Comparison of ENCODE assay signal across 1 cellular context in the genomic region with DNA sequence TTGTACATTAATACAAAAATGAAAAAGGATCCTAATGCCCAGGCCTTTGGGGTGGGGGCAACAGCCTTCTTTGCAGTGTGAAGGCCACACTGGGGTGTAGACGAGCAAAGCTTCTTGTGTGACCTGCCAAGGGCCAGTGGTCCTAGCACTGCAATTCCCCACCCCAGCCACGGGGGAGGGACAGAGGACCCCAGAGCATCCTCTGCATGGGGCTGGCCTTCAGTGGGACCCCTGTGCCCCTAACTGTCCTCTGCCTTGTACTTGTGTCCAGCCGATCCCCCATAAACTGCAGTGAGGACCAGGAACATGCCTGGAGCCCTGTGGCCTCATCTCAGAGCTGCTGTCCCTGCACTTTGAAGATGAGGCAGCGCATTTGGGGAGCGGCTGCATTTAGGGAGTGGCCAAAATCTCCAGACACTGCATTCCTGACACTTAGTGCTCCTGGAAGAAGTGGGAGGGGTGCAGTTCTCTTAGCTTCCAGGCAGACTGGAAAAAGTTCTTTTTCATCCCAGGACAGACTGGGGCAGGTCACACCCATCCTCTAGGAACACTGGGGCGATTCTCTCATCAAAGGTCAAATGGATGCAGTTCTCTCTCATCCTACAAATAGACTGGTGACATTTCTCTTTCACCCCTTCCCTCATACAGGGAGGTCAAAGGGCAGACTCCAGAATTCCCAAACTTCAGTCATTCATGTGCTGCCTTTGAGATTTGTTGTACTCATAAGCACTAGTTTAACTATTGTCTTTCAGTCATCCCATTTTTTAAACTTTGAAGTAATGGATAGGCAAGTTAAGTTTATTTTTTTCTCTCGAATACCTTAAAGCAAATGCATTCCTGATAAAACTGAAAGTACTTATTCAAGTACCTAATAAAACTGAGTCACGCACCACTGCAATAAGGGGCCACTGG.
TF ChIP-seq lines count a peak whose summit lies in the region.

No MANE protein-coding gene starts in this region.

TF ChIP-seq in K562, 482 proteins besides CTCF, POLR2A, EP300 and RAD21 (continued from another document):
- TF ChIP-seq, protein P1, sequence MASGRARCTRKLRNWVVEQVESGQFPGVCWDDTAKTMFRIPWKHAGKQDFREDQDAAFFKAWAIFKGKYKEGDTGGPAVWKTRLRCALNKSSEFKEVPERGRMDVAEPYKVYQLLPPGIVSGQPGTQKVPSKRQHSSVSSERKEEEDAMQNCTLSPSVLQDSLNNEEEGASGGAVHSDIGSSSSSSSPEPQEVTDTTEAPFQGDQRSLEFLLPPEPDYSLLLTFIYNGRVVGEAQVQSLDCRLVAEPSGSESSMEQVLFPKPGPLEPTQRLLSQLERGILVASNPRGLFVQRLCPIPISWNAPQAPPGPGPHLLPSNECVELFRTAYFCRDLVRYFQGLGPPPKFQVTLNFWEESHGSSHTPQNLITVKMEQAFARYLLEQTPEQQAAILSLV (tag; IDR thresholded peaks at IDR 0.05), result no peak
- 0 out of 2 replicates have a peak, but pooled peaks have one; percentile 39 for TF ChIP-seq C11orf30 (IDR thresholded peaks at IDR 0.05; ENCODE audit: low read depth)
- peak; percentile 18; the same call in 1 of the 2 replicates for TF ChIP-seq NFE2 (IDR thresholded peaks at IDR 0.05; ENCODE audit: low read depth)
- TF ChIP-seq FUS (optimal IDR thresholded peaks at IDR 0.05; ENCODE audit: low read depth, low read length), result no peak
- TF ChIP-seq ZNF717 (CRISPR knock-in tag; IDR thresholded peaks at IDR 0.05), result no peak
- TF ChIP-seq TAF9B (IDR thresholded peaks at IDR 0.05; ENCODE audit: partially characterized antibody), result no peak
- TF ChIP-seq NFIX (CRISPR knock-in tag; IDR thresholded peaks at IDR 0.05; ENCODE audit: low read depth), result no peak
- TF ChIP-seq ATF3 (IDR thresholded peaks at IDR 0.05), result no peak
- TF ChIP-seq ATF3 (CRISPR knock-in tag; conservative IDR thresholded peaks at IDR 0.05), result no peak
- TF ChIP-seq PML (IDR thresholded peaks at IDR 0.05; ENCODE audit: low read length), result no peak
- TF ChIP-seq ESRRB (CRISPR knock-in tag; IDR thresholded peaks at IDR 0.05; ENCODE audit: borderline replicate concordance), result no peak
- 0 out of 2 replicates have a peak, but pooled peaks have one; percentile 13 for TF ChIP-seq POLR2G (IDR thresholded peaks at IDR 0.05; ENCODE audit: low read depth, low read length)
- no peak for TF ChIP-seq ZKSCAN8 (CRISPR knock-in tag; IDR thresholded peaks at IDR 0.05)
- no peak for TF ChIP-seq TOE1 (IDR thresholded peaks at IDR 0.05; ENCODE audit: borderline replicate concordance)
- no peak for TF ChIP-seq TOE1 (CRISPR knock-in tag; IDR thresholded peaks at IDR 0.05; ENCODE audit: borderline replicate concordance, low read depth)
- TF ChIP-seq CTBP1 (IDR thresholded peaks at IDR 0.05; ENCODE audit: borderline replicate concordance), result peak; percentile 17; the same call in 1 of the 2 replicates
- no peak for TF ChIP-seq PHF20 (IDR thresholded peaks at IDR 0.05; ENCODE audit: partially characterized antibody)
- TF ChIP-seq NR2C1 (IDR thresholded peaks at IDR 0.05), result peak; percentile 45; the same call in 1 of the 2 replicates
- peak; percentile 64; the same call in 1 of the 2 replicates for TF ChIP-seq NR2C1 (tag; IDR thresholded peaks at IDR 0.05)
TF ChIP-seq in K562: peak in this region for 8.
